ENCODE assay signal across 22 cellular contexts in the genomic region with DNA sequence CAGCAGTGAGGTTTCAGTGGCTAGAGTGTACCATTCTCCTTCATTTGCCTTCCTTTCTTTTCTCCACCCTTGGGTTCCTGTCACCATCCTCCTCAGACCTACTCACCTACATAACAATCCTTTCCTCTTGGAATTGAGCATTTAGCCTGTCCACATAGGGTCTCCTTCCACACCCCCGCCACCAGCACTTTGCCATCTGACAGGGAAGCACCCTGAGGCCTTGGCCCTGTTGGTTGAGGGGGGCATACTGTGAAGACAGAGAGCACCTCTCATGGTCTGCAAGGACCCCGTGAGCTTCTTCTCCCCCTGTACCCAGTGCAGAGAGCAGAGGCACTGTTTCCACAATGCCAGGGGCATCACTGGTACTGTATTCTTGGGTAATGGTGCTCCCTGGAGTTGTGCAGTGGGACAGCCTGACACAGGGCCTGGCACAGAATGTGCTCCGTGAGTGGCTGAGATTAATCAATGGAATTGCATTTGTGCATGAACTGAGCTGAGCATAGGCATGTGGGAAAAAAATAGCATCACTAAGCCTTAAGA. TPM values are rescaled to one million over a fixed set of nuclear protein-coding genes. Genes with fewer than 3 reads are reported as not detected.
DNase-seq lines count a peak whose midpoint lies in the region; ATAC-seq, FAIRE-seq and TF ChIP-seq lines count a peak whose summit lies in the region.
"Had no signal": no experiment of that assay in that cellular context is flagged by ENCODE, and none has a peak within 500 bp of the region (broad histone marks: within the 10 kb centered on the region; RNA-seq: fewer than 3 reads in every experiment).

No MANE protein-coding gene starts in this region.

- ATAC-seq in IMR-90 (ENCODE audit: low read depth) (no peak), HG02884 (IDR thresholded peaks at IDR 0.05; ENCODE audit: unreplicated experiment) (no peak)
- peak; percentile 43 for ATAC-seq in stimulated activated memory B cell treated with anti-CD40 and anti-IgM and Interleukin-4, amounts not matched to agents 10 μg/mL and 1 μg/mL and 100 μg/mL, for 72 hours
- ATAC-seq: CD8-positive, alpha-beta T cell; HCT116 had no signal

- TF ChIP-seq CTCF in IMR-90 (conservative IDR thresholded peaks at IDR 0.05; ENCODE audit: low read depth, low read length) (no peak), H1 (IDR thresholded peaks at IDR 0.05; ENCODE audit: control extremely low read depth in 1 of 3, insufficient read depth in 1 of 3, low read depth in 1 of 3, low read length in 3 of 3) (no peak)

- CTCF ChIA-PET in IMR-90 (lab: Yijun Ruan, JAX), result no interaction called here
- CTCF ChIA-PET in H1 (lab: Charles Lee; ENCODE audit: partially characterized antibody), result interaction anchor here (0.6 to 5.5 kb wide), 11 partner anchors 9 to 323 kb away, joined by 3 to 68 read pairs (median 4); no protein-coding TSS in a partner anchor

- H3K23ac ChIP-seq in IMR-90 (ENCODE audit: low read depth, low read length), result no peak overlapping the region
- no peak overlapping the region for H3K23ac ChIP-seq in H1 (ENCODE audit: insufficient read length)
- no peak overlapping the region for H3K23ac ChIP-seq in mesendoderm (ENCODE audit: low read length)

- H3K4ac ChIP-seq in IMR-90 (ENCODE audit: low read depth, low read length) (no peak overlapping the region), H1 (replicated peaks; ENCODE audit: insufficient read length, low read depth, low read length) (peak overlapping the region; percentile 16), mesendoderm (ENCODE audit: low read depth, low read length) (peak overlapping the region; percentile 89)

- POLR2A ChIA-PET in IMR-90 (lab: Charles Lee; ENCODE audit: unreplicated experiment) (no interaction called here), H1 (lab: Charles Lee; ENCODE audit: partially characterized antibody) (interaction anchor here (1.2 kb wide), 1 partner anchor 9 kb away, joined by 3 read pairs; no protein-coding TSS in a partner anchor)

- H4K91ac ChIP-seq in IMR-90 (ENCODE audit: insufficient read depth, low read depth, low read length) (no peak overlapping the region), H1 (replicated peaks; ENCODE audit: insufficient read length, low read length) (peak overlapping the region; percentile 61)

- H4K5ac ChIP-seq in IMR-90 (ENCODE audit: low read depth, low read length) (no peak overlapping the region), H1 (ENCODE audit: insufficient read length, low read depth, low read length) (no peak overlapping the region), mesendoderm (ENCODE audit: low read length) (no peak overlapping the region)

- DNase-seq in IMR-90, result no peak
- peak in 1 of 2 experiments; percentile 39 for DNase-seq in H1 (ENCODE audit: low read depth in 1 of 2, low spot score in 2 of 2)
- DNase-seq in mesendoderm, result no peak
- DNase-seq in inferior parietal cortex (ENCODE audit: extremely low spot score), result no peak
- no peak for DNase-seq in globus pallidus (ENCODE audit: low spot score)
- DNase-seq in NOMO-1 treated with dmso at 0.1 percent for 144 hours (lab: John Stamatoyannopoulos, UW; ENCODE audit: unreplicated experiment), result no peak
- DNase-seq: CD8-positive, alpha-beta T cell; COR-L47; DMS153; DND-41; GDM1 had no signal

- H2AK5ac ChIP-seq in IMR-90 (ENCODE audit: low read depth, low read length) (no peak overlapping the region), H1 (ENCODE audit: low read depth, low read length) (peak overlapping the region; percentile 93), mesendoderm (ENCODE audit: low read length) (peak overlapping the region; percentile 70)

- in situ Hi-C loops in IMR-90 (cut with MboI; ENCODE audit: low sequenced_read_pairs), result loop anchor here (10.0 kb wide), 1 partner anchor 103 kb away; no protein-coding TSS in a partner anchor

- H3K27me3 ChIP-seq in IMR-90 (ENCODE audit: control insufficient read depth, insufficient read depth, low read length) (no peaks in the 10 kb centered on the region; the same call in 1 of the 2 replicates), H1 (replicated peaks in 1 of 4; ENCODE audit: control insufficient read depth in 3 of 4, extremely low read depth in 1 of 4, insufficient read depth in 3 of 4, low read length in 3 of 4) (no peaks in the 10 kb centered on the region; a peak in 1 of 7 replicates), mesendoderm (ENCODE audit: insufficient read depth, low read length, poor library complexity) (no peaks in the 10 kb centered on the region)

- H3K27ac Mint-ChIP-seq in stimulated activated memory B cell treated with anti-CD40 and anti-IgM and Interleukin-4, amounts not matched to agents 10 μg/mL and 1 μg/mL and 100 μg/mL, for 72 hours, result no peak overlapping the region
- H3K27ac Mint-ChIP-seq: CD8-positive, alpha-beta T cell had no signal

- H3K9me3 ChIP-seq in IMR-90 (ENCODE audit: control insufficient read depth, insufficient read depth, low read length), result no peaks in the 10 kb centered on the region
- H3K9me3 ChIP-seq in H1 (ENCODE audit: insufficient read depth in 2 of 2, low read depth in 1 of 2, low read length in 1 of 2), result no peaks in the 10 kb centered on the region

- H3K79me2 ChIP-seq in H1 (ENCODE audit: control insufficient read depth in 1 of 2, insufficient read depth in 2 of 2, low read length in 2 of 2) (no peaks in the 10 kb centered on the region), mesendoderm (ENCODE audit: control insufficient read depth, insufficient read depth, low read length) (no peaks in the 10 kb centered on the region)

- H3K4me1 ChIP-seq in IMR-90 (ENCODE audit: control insufficient read depth, insufficient read depth, low read length), result no peaks in the 10 kb centered on the region
- peaks cover 0 to 10% (median 6%) of the 10 kb centered on the region in 4 experiments; a peak in 4 of 7 replicates for H3K4me1 ChIP-seq in H1 (replicated peaks in 1 of 4; ENCODE audit: control insufficient read depth in 3 of 4, insufficient read depth in 4 of 4, low read length in 3 of 4)
- H3K4me1 ChIP-seq in mesendoderm (ENCODE audit: control insufficient read depth, low read depth, low read length), result peaks cover 12% of the 10 kb centered on the region

- no peak for FAIRE-seq in H1 (lab: Jason Lieb, UNC)
- FAIRE-seq: D721Med, GM12892, GM19239, H54 had no signal

- WGBS in IMR-90 (ENCODE audit: extremely low coverage in 2 of 2, insufficient read length in 1 of 2), 2 experiments, result 70% methylated on average over 1 of the region's 3 CpGs; no CpG with 5 or more reads in 1 of the 2 experiments
- WGBS in H1 (ENCODE audit: extremely low coverage in 1 of 2, insufficient coverage in 1 of 2, insufficient read length in 1 of 2, insufficient replicate concordance in 2 of 2, low coverage in 1 of 2, low lambda C conversion rate in 2 of 2, missing lambda C conversion rate in 1 of 2), 2 experiments, result 89% methylated on average over 3 of the region's 3 CpGs; no CpG with 5 or more reads in 1 of the 2 experiments
- no CpG with 5 or more reads among the region's 3 CpGs for WGBS in mesendoderm (ENCODE audit: extremely low coverage, insufficient coverage, low lambda C conversion rate)

- H2BK15ac ChIP-seq in IMR-90 (ENCODE audit: low read depth, low read length) (no peak overlapping the region), H1 (ENCODE audit: low read length) (peak overlapping the region; percentile 89; the same call in 1 of the 2 replicates), mesendoderm (replicated peaks; ENCODE audit: low read depth) (no peak overlapping the region)

- H2BK5ac ChIP-seq in IMR-90 (ENCODE audit: low read depth, low read length, poor library complexity, severe bottlenecking) (no peak overlapping the region), H1 (ENCODE audit: low read depth, low read length) (0 out of 2 replicates have a peak overlapping the region, but pooled peaks have one; percentile 12), mesendoderm (ENCODE audit: low read length) (peak overlapping the region; percentile 78)

- no peak overlapping the region for H3K4me3 ChIP-seq in IMR-90 (ENCODE audit: insufficient read depth, low read depth, low read length)
- H3K4me3 ChIP-seq in H1 (ENCODE audit: extremely low read depth in 1 of 4, insufficient read depth in 2 of 4, low read depth in 3 of 4, low read length in 4 of 4), result no peak overlapping the region
- no peak overlapping the region for H3K4me3 ChIP-seq in mesendoderm (ENCODE audit: low read length)

- peaks cover 14% of the 10 kb centered on the region for H3K27me3 Mint-ChIP-seq in stimulated activated memory B cell treated with anti-CD40 and anti-IgM and Interleukin-4, amounts not matched to agents 10 μg/mL and 1 μg/mL and 100 μg/mL, for 72 hours

- H2AFZ ChIP-seq in IMR-90 (replicated peaks; ENCODE audit: low read length, poor library complexity), result peak overlapping the region; percentile 21
- no peak overlapping the region for H2AFZ ChIP-seq in H1 (ENCODE audit: low read length)

- H3K79me1 ChIP-seq in IMR-90 (ENCODE audit: low read depth in 1 of 2, low read length in 2 of 2) (no peaks in the 10 kb centered on the region), H1 (ENCODE audit: low read depth, low read length) (no peaks in the 10 kb centered on the region), mesendoderm (ENCODE audit: low read length) (no peaks in the 10 kb centered on the region)

- no peak overlapping the region for H2AK9ac ChIP-seq in IMR-90 (replicated peaks; ENCODE audit: low read depth, low read length, poor library complexity)

- TF ChIP-seq RAD21 in IMR-90 (IDR thresholded peaks at IDR 0.05; ENCODE audit: low read length), result no peak
- no peak for TF ChIP-seq RAD21 in H1 (IDR thresholded peaks at IDR 0.05 in 1 of 2, conservative IDR thresholded peaks at IDR 0.05 in 1 of 2; ENCODE audit: low read depth in 2 of 2, low read length in 2 of 2)

- H2BK12ac ChIP-seq in H1 (ENCODE audit: low read depth, low read length), result peak overlapping the region; percentile 81; the same call in 1 of the 2 replicates

- H3K23me2 ChIP-seq in H1 (ENCODE audit: low read depth, low read length), result 0 out of 2 replicates have a peak, but pooled peaks cover 2% of the 10 kb centered on the region

- H3K4me1 Mint-ChIP-seq in stimulated activated memory B cell treated with anti-CD40 and anti-IgM and Interleukin-4, amounts not matched to agents 10 μg/mL and 1 μg/mL and 100 μg/mL, for 72 hours, result no peaks in the 10 kb centered on the region
- H3K4me1 Mint-ChIP-seq: CD14-positive monocyte had no signal

- no peak overlapping the region for H3K18ac ChIP-seq in IMR-90 (ENCODE audit: low read depth, low read length)
- peak overlapping the region; percentile 52; the same call in 1 of the 2 replicates for H3K18ac ChIP-seq in H1 (ENCODE audit: extremely low read depth, low read length)
- H3K18ac ChIP-seq in mesendoderm (ENCODE audit: low read length), result peak overlapping the region; percentile 77

- no peaks in the 10 kb centered on the region for H3K9me3 Mint-ChIP-seq in stimulated activated memory B cell treated with anti-CD40 and anti-IgM and Interleukin-4, amounts not matched to agents 10 μg/mL and 1 μg/mL and 100 μg/mL, for 72 hours
- H3K9me3 Mint-ChIP-seq: CD14-positive monocyte; CD8-positive, alpha-beta T cell had no signal

- H4K8ac ChIP-seq in IMR-90 (ENCODE audit: low read depth in 2 of 2, low read length in 2 of 2) (no peak overlapping the region), H1 (ENCODE audit: extremely low read depth, insufficient read depth, low read length) (no peak overlapping the region; the same call in 1 of the 2 replicates), mesendoderm (ENCODE audit: low read depth, low read length) (no peak overlapping the region)

- H3K9ac ChIP-seq in IMR-90 (ENCODE audit: low read depth, low read length), result no peak overlapping the region
- H3K9ac ChIP-seq in H1 (replicated peaks in 1 of 4; ENCODE audit: extremely low read depth in 1 of 4, low read depth in 3 of 4, low read length in 3 of 4), result no peak overlapping the region
- H3K9ac ChIP-seq in mesendoderm (ENCODE audit: low read length), result peak overlapping the region; percentile 4

- intact Hi-C loops in IMR-90 (cut with micrococcal nuclease), result loop anchor here (10.0 kb wide), 1 partner anchor 213 kb away; a partner anchor contains a TSS

- no peaks in the 10 kb centered on the region for H3K36me3 Mint-ChIP-seq in stimulated activated memory B cell treated with anti-CD40 and anti-IgM and Interleukin-4, amounts not matched to agents 10 μg/mL and 1 μg/mL and 100 μg/mL, for 72 hours
- H3K36me3 Mint-ChIP-seq: CD14-positive monocyte; CD8-positive, alpha-beta T cell had no signal

- BruUV-seq in IMR-90 (replicated peaks; lab: Mats Ljungman, UMichigan), result no TSS peak

- H2BK20ac ChIP-seq in IMR-90 (ENCODE audit: low read depth, low read length) (no peak overlapping the region), H1 (ENCODE audit: low read length) (peak overlapping the region; percentile 43)

- H3K9me1 ChIP-seq in IMR-90 (ENCODE audit: insufficient read depth, low read length), result no peaks in the 10 kb centered on the region

- TF ChIP-seq POLR2A in IMR-90 (IDR thresholded peaks at IDR 0.05; ENCODE audit: low read depth, low read length) (no peak), H1 (IDR thresholded peaks at IDR 0.05; ENCODE audit: control extremely low read depth in 1 of 2, low read depth in 2 of 2, low read length in 2 of 2) (no peak)

- no peak overlapping the region for H3K4me3 Mint-ChIP-seq in stimulated activated memory B cell treated with anti-CD40 and anti-IgM and Interleukin-4, amounts not matched to agents 10 μg/mL and 1 μg/mL and 100 μg/mL, for 72 hours
- H3K4me3 Mint-ChIP-seq: CD14-positive monocyte; CD8-positive, alpha-beta T cell had no signal

- H3K14ac ChIP-seq in IMR-90 (replicated peaks; ENCODE audit: low read depth, low read length), result no peak overlapping the region
- H3K14ac ChIP-seq in H1 (ENCODE audit: insufficient read length), result no peak overlapping the region

- dilution Hi-C loops in IMR-90 (cut with HindIII; ENCODE audit: low sequenced_read_pairs, unreplicated experiment), result no loop called here

- TF ChIP-seq EP300 in H1 (IDR thresholded peaks at IDR 0.05; ENCODE audit: borderline replicate concordance in 1 of 2, low read depth in 2 of 2, low read length in 2 of 2), result no peak

- H4K20me1 ChIP-seq in IMR-90 (ENCODE audit: insufficient read depth, low read length), result no peaks in the 10 kb centered on the region
- H4K20me1 ChIP-seq in H1 (replicated peaks in 1 of 2; ENCODE audit: control insufficient read depth in 1 of 2, insufficient read depth in 2 of 2, low read length in 2 of 2), result no peaks in the 10 kb centered on the region

- H3K56ac ChIP-seq in IMR-90 (ENCODE audit: extremely low read depth, insufficient read depth, low read length), result no peak overlapping the region
- H3K56ac ChIP-seq in H1 (replicated peaks; ENCODE audit: insufficient read length, low read depth, low read length), result no peak overlapping the region
- H3K56ac ChIP-seq in mesendoderm (ENCODE audit: low read length), result peak overlapping the region; percentile 78

- H3K4me2 ChIP-seq in IMR-90 (ENCODE audit: low read depth, low read length) (no peak overlapping the region), H1 (ENCODE audit: insufficient read depth in 1 of 2, low read depth in 2 of 2, low read length in 2 of 2) (no peak overlapping the region), mesendoderm (ENCODE audit: low read length) (no peak overlapping the region)

- H2BK120ac ChIP-seq in IMR-90 (ENCODE audit: low read depth, low read length) (no peak overlapping the region), H1 (replicated peaks; ENCODE audit: low read depth, low read length) (peak overlapping the region; percentile 29), mesendoderm (ENCODE audit: low read depth, low read length) (peak overlapping the region; percentile 23)

- H3K27ac ChIP-seq in IMR-90 (ENCODE audit: insufficient read depth, low read length), result no peak overlapping the region
- no peak overlapping the region for H3K27ac ChIP-seq in H1 (ENCODE audit: low read depth, low read length)
- peak overlapping the region; percentile 22 for H3K27ac ChIP-seq in mesendoderm (ENCODE audit: low read depth, low read length)
- H3K27ac ChIP-seq: HL-60 had no signal

- H3K36me3 ChIP-seq in IMR-90 (ENCODE audit: control insufficient read depth, insufficient read depth, low read length) (no peaks in the 10 kb centered on the region), H1 (ENCODE audit: control insufficient read depth in 2 of 4, insufficient read depth in 4 of 4, low read length in 3 of 4) (no peaks in the 10 kb centered on the region), mesendoderm (ENCODE audit: control insufficient read depth, insufficient read depth, low read length) (no peaks in the 10 kb centered on the region)

RNA-seq across cellular contexts. Expression of a gene that starts 14.9 kb away (rescaled TPM):
- not detected in 2 replicates for total RNA-seq in IMR-90 (2012; rRNA removed)
- not detected in 2 replicates for polyA plus RNA-seq in IMR-90 (2012; rRNA removed)
- polyA plus RNA-seq in IMR-90 (2012; cell fraction: cytosol; rRNA removed), result not detected in 2 replicates
- not detected in 2 replicates for polyA plus RNA-seq in IMR-90 (2012; cell fraction: nucleus; rRNA removed; ENCODE audit: low replicate concordance)
- not detected in 2 replicates for total RNA-seq in H1 (2021; fragmentation: NEBNext Ultra II Directional; extraction: Animal tissue kit (Norgen Biotek cat#: 25700))
- polyA plus RNA-seq in H1 (2011; rRNA removed), result 0.03 and 0.05 TPM in 2 replicates
- 0.13 TPM for polyA plus RNA-seq in H1 (2011; cell fraction: cytosol; rRNA removed)
- polyA plus RNA-seq in H1 (2011; cell fraction: nucleus; rRNA removed), result 0.74 TPM
- 0.13 to 0.39 TPM (median 0.25 TPM) in 4 replicates for polyA plus RNA-seq in H1 (2012, experiment 1 of 2)
- polyA plus RNA-seq in H1 (2012, experiment 2 of 2), result not detected
- polyA plus RNA-seq in H1 (2013, experiment 1 of 2), result 0.14 TPM
- polyA plus RNA-seq in H1 (2013, experiment 2 of 2), result 0.07 TPM
- polyA minus RNA-seq in H1 (2011; rRNA and poly(A)+ RNA removed), result 0.25 TPM in 1 of 2 replicates, not detected in the other
- not detected for polyA minus RNA-seq in H1 (2011; cell fraction: cytosol; rRNA and poly(A)+ RNA removed)
- not detected for polyA minus RNA-seq in H1 (2011; cell fraction: nucleus; rRNA and poly(A)+ RNA removed)
- 1.2 TPM for polyA plus RNA-seq in mesendoderm (2013, experiment 1 of 2)
- 1.0 TPM for polyA plus RNA-seq in mesendoderm (2013, experiment 2 of 2)
- total RNA-seq: A673; CD8-positive, alpha-beta T cell had no signal
- polyA plus RNA-seq: BJ had no signal
